ENCODE assay signal across 1 cellular context in the genomic region with DNA sequence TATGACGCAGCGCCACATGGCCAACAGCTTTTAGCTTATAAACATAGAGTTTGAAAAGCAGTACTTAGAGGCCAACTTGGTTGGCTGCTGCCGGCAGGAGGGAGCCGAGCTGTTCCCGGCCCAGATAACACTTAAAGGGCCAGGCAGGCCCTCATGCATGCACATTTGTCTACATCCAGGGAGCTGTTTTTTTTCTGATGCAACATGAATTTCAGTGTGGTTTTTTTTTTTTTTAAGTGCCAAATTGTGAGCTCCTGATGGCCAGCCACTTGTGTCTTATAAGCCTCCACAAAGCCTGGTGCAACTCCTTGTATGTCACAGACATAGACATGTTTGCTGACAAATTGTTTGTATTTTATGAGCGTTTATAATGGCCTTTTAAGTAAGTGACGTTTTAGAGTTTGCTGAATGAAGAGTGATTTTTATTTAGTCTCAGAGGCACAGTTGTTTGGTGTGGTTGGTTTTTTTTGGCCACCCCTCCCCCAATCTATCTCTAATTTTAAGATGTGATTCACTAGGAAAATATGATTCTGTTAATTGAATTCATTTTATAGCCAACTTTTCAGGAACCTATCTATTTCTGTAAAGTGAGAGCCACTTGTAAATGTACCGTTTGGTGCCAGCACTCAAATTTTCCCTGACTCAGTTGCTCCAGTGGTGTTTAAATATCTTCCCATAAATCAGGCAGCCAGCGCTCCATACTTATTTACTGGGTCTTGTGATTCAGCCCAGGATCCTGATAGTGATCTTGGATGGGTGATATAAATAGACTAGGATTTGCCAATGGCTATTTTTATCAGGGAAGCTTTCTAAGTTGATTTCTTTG.
TF ChIP-seq lines count a peak whose summit lies in the region.

No MANE protein-coding gene starts in this region.

TF ChIP-seq in SK-N-SH, 30 proteins besides CTCF, POLR2A, EP300 and RAD21 (continued from another document):
- TF ChIP-seq, protein P1, sequence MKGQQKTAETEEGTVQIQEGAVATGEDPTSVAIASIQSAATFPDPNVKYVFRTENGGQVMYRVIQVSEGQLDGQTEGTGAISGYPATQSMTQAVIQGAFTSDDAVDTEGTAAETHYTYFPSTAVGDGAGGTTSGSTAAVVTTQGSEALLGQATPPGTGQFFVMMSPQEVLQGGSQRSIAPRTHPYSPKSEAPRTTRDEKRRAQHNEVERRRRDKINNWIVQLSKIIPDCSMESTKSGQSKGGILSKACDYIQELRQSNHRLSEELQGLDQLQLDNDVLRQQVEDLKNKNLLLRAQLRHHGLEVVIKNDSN (IDR thresholded peaks at IDR 0.05; ENCODE audit: borderline replicate concordance, low read depth) = no peak
- TF ChIP-seq, protein P2, sequence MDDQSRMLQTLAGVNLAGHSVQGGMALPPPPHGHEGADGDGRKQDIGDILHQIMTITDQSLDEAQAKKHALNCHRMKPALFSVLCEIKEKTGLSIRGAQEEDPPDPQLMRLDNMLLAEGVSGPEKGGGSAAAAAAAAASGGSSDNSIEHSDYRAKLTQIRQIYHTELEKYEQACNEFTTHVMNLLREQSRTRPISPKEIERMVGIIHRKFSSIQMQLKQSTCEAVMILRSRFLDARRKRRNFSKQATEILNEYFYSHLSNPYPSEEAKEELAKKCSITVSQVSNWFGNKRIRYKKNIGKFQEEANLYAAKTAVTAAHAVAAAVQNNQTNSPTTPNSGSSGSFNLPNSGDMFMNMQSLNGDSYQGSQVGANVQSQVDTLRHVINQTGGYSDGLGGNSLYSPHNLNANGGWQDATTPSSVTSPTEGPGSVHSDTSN (IDR thresholded peaks at IDR 0.05) = peak; percentile 60
- TF ChIP-seq MEF2A (IDR thresholded peaks at IDR 0.05; ENCODE audit: borderline replicate concordance, low read depth) (peak; percentile 99), MXI1 (IDR thresholded peaks at IDR 0.05; ENCODE audit: low read depth, low read length) (peak; percentile 81), USF2 (IDR thresholded peaks at IDR 0.05; ENCODE audit: borderline replicate concordance, low read depth, low read length) (no peak)
- TF ChIP-seq, protein P3, sequence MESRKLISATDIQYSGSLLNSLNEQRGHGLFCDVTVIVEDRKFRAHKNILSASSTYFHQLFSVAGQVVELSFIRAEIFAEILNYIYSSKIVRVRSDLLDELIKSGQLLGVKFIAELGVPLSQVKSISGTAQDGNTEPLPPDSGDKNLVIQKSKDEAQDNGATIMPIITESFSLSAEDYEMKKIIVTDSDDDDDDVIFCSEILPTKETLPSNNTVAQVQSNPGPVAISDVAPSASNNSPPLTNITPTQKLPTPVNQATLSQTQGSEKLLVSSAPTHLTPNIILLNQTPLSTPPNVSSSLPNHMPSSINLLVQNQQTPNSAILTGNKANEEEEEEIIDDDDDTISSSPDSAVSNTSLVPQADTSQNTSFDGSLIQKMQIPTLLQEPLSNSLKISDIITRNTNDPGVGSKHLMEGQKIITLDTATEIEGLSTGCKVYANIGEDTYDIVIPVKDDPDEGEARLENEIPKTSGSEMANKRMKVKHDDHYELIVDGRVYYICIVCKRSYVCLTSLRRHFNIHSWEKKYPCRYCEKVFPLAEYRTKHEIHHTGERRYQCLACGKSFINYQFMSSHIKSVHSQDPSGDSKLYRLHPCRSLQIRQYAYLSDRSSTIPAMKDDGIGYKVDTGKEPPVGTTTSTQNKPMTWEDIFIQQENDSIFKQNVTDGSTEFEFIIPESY (IDR thresholded peaks at IDR 0.05; ENCODE audit: borderline replicate concordance, low read depth) = peak; percentile 43; the same call in 1 of the 2 replicates
